ENCODE assay signal across 8 cellular contexts in genomic region chr13:109072505-109072904, GRCh38.
"Had no signal": no experiment of that assay in that cellular context is flagged by ENCODE, and none has a peak within 500 bp of the region (broad histone marks: within the 10 kb centered on the region; RNA-seq: fewer than 3 reads in every experiment).

No MANE protein-coding gene starts in this region.

- ATAC-seq: GM12878 had no signal

- DNase-seq: GDM1, GF-D8 had no signal

- H3K4me3 ChIP-seq: GM12878 had no signal

- FAIRE-seq: G401.6, GM12878, GM12891, GM12892, GM18507, GM19239 had no signal
